In the genomic region with DNA sequence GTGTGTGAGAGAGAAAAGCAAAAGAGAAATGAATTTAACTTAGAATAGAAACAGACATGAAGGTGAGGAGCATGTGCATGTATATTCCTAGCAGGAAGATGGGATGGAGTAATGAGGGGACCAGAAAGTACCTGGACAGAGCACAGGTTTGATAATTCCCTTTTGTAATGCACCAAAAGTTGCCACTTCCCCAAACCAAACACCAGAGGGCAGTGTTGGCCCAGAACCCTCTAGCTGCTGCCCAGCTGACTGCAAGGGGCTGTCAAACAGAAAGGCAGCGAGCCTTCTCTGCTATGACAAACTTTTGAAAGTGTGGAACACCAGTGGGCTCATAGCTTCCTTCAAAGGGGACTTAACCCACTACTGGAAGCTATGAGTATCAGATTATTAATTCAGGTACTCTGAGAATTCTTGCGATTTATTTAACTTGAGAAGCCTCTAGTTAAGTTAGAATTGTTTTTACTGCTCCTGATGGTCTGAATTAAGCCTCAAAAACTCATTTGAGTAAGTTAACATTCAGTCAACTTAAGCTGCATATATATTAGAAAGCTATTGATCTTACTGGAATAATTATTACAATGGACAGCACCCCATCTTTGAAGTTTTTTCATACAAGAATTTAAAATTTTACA, we compare ENCODE assay signal across 8 cellular contexts.
A peak's percentile ranks its signal among the peaks of the same experiment; 100 is the strongest.
DNase-seq lines count a peak whose midpoint lies in the region; ATAC-seq and TF ChIP-seq lines count a peak whose summit lies in the region.

No MANE protein-coding gene starts in this region.

- DNase-seq in EL, result peak; percentile 69
- peak; percentile 44 for DNase-seq in HS-5 (ENCODE audit: low read depth)
- DNase-seq in RWPE1 (ENCODE audit: low spot score), result peak; percentile 46
- peak; percentile 47 for DNase-seq in activated gamma-delta T cell treated with anti-CD3 and anti-CD28 coated beads, Interleukin-2, amount 50 U/mL, for 16 hours (ENCODE audit: low read depth)
- peak; percentile 76 for DNase-seq in glutamatergic neuron
- DNase-seq in pons (ENCODE audit: low spot score), result peak; percentile 70
- peak; percentile 61 for DNase-seq in ureter (ENCODE audit: low spot score)

- no peak overlapping the region for H3K27ac Mint-ChIP-seq in glutamatergic neuron (ENCODE audit: unreplicated experiment)

- no peaks in the 10 kb centered on the region for H3K27me3 Mint-ChIP-seq in glutamatergic neuron (ENCODE audit: unreplicated experiment)

- no peaks in the 10 kb centered on the region for H3K9me3 Mint-ChIP-seq in glutamatergic neuron (ENCODE audit: unreplicated experiment)

- peak; percentile 99 for ATAC-seq in GM21447 (IDR thresholded peaks at IDR 0.05; ENCODE audit: unreplicated experiment)

- H3K36me3 Mint-ChIP-seq in glutamatergic neuron (ENCODE audit: unreplicated experiment), result no peaks in the 10 kb centered on the region

- no peaks in the 10 kb centered on the region for H3K4me1 Mint-ChIP-seq in glutamatergic neuron (ENCODE audit: low read depth, unreplicated experiment)

- no peak overlapping the region for H3K4me3 Mint-ChIP-seq in glutamatergic neuron (ENCODE audit: unreplicated experiment)

- H3K27ac ChIP-seq in RWPE1, result no peak overlapping the region

- peak; percentile 90 for TF ChIP-seq CTCF in RWPE1 (conservative IDR thresholded peaks at IDR 0.05; ENCODE audit: low read depth)
- peak; percentile 88 for TF ChIP-seq CTCF in glutamatergic neuron (IDR thresholded peaks at IDR 0.05; ENCODE audit: partially characterized antibody, unreplicated experiment)

- POLR2A ChIA-PET in RWPE1 (lab: Yijun Ruan, JAX; ENCODE audit: low non-redundant PET), result no interaction called here

- CTCF ChIA-PET in RWPE1 (lab: Yijun Ruan, JAX), result interaction anchor here (0.7 to 1.0 kb wide), 4 partner anchors 9 to 119 kb away, joined by 3 to 6 read pairs (median 5); no protein-coding TSS in a partner anchor
